In genomic region chr9:126788631-126789349, GRCh38 we compare ENCODE assay signal across 1 cellular context.
TF ChIP-seq lines count a peak whose summit lies in the region.

No MANE protein-coding gene starts in this region.

TF ChIP-seq in HepG2, 621 proteins besides CTCF, POLR2A, EP300 and RAD21 (continued from another document):
- TF ChIP-seq ZNF615 (CRISPR knock-in tag; IDR thresholded peaks at IDR 0.05; ENCODE audit: borderline replicate concordance), result no peak
- TF ChIP-seq SCMH1 (CRISPR knock-in tag; IDR thresholded peaks at IDR 0.05; ENCODE audit: borderline replicate concordance), result no peak
